1 cellular context compared by ENCODE assay signal in the genomic region with DNA sequence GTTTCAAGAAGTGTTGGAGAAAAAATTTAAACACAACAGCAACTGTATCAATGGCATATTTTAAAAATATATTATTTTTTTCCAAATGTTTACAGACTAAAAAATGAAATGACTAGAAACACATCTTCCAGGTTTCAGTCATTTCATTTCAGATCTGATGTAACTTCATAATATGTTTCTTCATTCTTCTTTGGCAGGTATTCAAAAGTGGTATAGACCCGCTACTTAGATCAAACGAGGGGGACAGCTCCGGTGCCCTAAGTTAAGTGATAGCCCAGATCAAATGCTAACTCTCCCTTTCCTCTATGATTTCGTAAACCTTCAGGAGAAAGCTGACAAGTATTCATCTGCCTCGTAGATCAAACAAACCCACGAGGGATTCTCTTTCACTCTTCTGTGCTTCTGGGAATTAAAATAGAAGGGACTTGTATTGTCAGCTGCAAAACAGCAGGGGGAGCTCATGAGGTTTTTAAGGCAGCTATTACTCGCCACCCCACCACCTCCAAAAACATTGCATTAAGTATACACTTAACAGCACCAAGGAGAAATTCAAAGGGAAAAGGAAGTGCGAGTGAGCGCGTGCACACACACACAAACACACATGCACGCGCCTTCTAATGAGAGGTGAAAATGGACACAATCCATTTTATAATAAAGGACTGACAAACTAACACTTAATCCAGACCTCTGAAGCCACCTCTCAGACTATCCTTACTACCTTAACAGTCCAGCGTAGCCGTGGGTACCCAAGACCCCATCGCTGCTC.
A peak's percentile ranks its signal among the peaks of the same experiment; 100 is the strongest.
TF ChIP-seq lines count a peak whose summit lies in the region.

No MANE protein-coding gene starts in this region.

TF ChIP-seq in K562, 482 proteins besides CTCF, POLR2A, EP300 and RAD21 (continued from another document and continues in another):
- TF ChIP-seq, protein P1, sequence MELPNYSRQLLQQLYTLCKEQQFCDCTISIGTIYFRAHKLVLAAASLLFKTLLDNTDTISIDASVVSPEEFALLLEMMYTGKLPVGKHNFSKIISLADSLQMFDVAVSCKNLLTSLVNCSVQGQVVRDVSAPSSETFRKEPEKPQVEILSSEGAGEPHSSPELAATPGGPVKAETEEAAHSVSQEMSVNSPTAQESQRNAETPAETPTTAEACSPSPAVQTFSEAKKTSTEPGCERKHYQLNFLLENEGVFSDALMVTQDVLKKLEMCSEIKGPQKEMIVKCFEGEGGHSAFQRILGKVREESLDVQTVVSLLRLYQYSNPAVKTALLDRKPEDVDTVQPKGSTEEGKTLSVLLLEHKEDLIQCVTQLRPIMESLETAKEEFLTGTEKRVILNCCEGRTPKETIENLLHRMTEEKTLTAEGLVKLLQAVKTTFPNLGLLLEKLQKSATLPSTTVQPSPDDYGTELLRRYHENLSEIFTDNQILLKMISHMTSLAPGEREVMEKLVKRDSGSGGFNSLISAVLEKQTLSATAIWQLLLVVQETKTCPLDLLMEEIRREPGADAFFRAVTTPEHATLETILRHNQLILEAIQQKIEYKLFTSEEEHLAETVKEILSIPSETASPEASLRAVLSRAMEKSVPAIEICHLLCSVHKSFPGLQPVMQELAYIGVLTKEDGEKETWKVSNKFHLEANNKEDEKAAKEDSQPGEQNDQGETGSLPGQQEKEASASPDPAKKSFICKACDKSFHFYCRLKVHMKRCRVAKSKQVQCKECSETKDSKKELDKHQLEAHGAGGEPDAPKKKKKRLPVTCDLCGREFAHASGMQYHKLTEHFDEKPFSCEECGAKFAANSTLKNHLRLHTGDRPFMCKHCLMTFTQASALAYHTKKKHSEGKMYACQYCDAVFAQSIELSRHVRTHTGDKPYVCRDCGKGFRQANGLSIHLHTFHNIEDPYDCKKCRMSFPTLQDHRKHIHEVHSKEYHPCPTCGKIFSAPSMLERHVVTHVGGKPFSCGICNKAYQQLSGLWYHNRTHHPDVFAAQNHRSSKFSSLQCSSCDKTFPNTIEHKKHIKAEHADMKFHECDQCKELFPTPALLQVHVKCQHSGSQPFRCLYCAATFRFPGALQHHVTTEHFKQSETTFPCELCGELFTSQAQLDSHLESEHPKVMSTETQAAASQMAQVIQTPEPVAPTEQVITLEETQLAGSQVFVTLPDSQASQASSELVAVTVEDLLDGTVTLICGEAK (IDR thresholded peaks at IDR 0.05), result no peak
- TF ChIP-seq, protein P1 (CRISPR knock-in tag; IDR thresholded peaks at IDR 0.05), result no peak
- TF ChIP-seq ZNF717 (CRISPR knock-in tag; IDR thresholded peaks at IDR 0.05), result no peak
- TF ChIP-seq, protein P2, sequence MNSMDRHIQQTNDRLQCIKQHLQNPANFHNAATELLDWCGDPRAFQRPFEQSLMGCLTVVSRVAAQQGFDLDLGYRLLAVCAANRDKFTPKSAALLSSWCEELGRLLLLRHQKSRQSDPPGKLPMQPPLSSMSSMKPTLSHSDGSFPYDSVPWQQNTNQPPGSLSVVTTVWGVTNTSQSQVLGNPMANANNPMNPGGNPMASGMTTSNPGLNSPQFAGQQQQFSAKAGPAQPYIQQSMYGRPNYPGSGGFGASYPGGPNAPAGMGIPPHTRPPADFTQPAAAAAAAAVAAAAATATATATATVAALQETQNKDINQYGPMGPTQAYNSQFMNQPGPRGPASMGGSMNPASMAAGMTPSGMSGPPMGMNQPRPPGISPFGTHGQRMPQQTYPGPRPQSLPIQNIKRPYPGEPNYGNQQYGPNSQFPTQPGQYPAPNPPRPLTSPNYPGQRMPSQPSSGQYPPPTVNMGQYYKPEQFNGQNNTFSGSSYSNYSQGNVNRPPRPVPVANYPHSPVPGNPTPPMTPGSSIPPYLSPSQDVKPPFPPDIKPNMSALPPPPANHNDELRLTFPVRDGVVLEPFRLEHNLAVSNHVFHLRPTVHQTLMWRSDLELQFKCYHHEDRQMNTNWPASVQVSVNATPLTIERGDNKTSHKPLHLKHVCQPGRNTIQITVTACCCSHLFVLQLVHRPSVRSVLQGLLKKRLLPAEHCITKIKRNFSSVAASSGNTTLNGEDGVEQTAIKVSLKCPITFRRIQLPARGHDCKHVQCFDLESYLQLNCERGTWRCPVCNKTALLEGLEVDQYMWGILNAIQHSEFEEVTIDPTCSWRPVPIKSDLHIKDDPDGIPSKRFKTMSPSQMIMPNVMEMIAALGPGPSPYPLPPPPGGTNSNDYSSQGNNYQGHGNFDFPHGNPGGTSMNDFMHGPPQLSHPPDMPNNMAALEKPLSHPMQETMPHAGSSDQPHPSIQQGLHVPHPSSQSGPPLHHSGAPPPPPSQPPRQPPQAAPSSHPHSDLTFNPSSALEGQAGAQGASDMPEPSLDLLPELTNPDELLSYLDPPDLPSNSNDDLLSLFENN (IDR thresholded peaks at IDR 0.05; ENCODE audit: low read depth in 2 of 2, low read length in 2 of 2), result no peak
- TF ChIP-seq, protein P3, sequence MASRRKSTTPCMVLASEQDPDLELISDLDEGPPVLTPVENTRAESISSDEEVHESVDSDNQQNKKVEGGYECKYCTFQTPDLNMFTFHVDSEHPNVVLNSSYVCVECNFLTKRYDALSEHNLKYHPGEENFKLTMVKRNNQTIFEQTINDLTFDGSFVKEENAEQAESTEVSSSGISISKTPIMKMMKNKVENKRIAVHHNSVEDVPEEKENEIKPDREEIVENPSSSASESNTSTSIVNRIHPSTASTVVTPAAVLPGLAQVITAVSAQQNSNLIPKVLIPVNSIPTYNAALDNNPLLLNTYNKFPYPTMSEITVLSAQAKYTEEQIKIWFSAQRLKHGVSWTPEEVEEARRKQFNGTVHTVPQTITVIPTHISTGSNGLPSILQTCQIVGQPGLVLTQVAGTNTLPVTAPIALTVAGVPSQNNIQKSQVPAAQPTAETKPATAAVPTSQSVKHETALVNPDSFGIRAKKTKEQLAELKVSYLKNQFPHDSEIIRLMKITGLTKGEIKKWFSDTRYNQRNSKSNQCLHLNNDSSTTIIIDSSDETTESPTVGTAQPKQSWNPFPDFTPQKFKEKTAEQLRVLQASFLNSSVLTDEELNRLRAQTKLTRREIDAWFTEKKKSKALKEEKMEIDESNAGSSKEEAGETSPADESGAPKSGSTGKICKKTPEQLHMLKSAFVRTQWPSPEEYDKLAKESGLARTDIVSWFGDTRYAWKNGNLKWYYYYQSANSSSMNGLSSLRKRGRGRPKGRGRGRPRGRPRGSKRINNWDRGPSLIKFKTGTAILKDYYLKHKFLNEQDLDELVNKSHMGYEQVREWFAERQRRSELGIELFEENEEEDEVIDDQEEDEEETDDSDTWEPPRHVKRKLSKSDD (conservative IDR thresholded peaks at IDR 0.05; ENCODE audit: low read length), result no peak
- TF ChIP-seq, protein P4, sequence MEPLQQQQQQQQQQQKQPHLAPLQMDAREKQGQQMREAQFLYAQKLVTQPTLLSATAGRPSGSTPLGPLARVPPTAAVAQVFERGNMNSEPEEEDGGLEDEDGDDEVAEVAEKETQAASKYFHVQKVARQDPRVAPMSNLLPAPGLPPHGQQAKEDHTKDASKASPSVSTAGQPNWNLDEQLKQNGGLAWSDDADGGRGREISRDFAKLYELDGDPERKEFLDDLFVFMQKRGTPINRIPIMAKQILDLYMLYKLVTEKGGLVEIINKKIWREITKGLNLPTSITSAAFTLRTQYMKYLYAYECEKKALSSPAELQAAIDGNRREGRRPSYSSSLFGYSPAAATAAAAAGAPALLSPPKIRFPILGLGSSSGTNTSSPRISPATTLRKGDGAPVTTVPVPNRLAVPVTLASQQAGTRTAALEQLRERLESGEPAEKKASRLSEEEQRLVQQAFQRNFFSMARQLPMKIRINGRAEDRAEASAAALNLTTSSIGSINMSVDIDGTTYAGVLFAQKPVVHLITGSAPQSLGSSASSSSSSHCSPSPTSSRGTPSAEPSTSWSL (CRISPR knock-in tag; IDR thresholded peaks at IDR 0.05; ENCODE audit: borderline replicate concordance), result no peak
- TF ChIP-seq, protein P5, sequence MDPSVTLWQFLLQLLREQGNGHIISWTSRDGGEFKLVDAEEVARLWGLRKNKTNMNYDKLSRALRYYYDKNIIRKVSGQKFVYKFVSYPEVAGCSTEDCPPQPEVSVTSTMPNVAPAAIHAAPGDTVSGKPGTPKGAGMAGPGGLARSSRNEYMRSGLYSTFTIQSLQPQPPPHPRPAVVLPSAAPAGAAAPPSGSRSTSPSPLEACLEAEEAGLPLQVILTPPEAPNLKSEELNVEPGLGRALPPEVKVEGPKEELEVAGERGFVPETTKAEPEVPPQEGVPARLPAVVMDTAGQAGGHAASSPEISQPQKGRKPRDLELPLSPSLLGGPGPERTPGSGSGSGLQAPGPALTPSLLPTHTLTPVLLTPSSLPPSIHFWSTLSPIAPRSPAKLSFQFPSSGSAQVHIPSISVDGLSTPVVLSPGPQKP (CRISPR knock-in tag; IDR thresholded peaks at IDR 0.05), result no peak
- TF ChIP-seq CEBPG (CRISPR knock-in tag; IDR thresholded peaks at IDR 0.05), result 0 out of 2 replicates have a peak, but pooled peaks have one; percentile 8
- peak; percentile 29 to 69; a peak in 2 of 4 replicates for TF ChIP-seq CEBPG (tag; conservative IDR thresholded peaks at IDR 0.05 in 1 of 2, IDR thresholded peaks at IDR 0.05 in 1 of 2)
- no peak; the same call in 1 of the 2 replicates for TF ChIP-seq LCOR (CRISPR knock-in tag; IDR thresholded peaks at IDR 0.05)
- no peak for TF ChIP-seq ZC3H4 (CRISPR knock-in tag; IDR thresholded peaks at IDR 0.05; ENCODE audit: borderline replicate concordance)
- TF ChIP-seq CC2D1A (IDR thresholded peaks at IDR 0.05), result no peak
- TF ChIP-seq, protein P6, sequence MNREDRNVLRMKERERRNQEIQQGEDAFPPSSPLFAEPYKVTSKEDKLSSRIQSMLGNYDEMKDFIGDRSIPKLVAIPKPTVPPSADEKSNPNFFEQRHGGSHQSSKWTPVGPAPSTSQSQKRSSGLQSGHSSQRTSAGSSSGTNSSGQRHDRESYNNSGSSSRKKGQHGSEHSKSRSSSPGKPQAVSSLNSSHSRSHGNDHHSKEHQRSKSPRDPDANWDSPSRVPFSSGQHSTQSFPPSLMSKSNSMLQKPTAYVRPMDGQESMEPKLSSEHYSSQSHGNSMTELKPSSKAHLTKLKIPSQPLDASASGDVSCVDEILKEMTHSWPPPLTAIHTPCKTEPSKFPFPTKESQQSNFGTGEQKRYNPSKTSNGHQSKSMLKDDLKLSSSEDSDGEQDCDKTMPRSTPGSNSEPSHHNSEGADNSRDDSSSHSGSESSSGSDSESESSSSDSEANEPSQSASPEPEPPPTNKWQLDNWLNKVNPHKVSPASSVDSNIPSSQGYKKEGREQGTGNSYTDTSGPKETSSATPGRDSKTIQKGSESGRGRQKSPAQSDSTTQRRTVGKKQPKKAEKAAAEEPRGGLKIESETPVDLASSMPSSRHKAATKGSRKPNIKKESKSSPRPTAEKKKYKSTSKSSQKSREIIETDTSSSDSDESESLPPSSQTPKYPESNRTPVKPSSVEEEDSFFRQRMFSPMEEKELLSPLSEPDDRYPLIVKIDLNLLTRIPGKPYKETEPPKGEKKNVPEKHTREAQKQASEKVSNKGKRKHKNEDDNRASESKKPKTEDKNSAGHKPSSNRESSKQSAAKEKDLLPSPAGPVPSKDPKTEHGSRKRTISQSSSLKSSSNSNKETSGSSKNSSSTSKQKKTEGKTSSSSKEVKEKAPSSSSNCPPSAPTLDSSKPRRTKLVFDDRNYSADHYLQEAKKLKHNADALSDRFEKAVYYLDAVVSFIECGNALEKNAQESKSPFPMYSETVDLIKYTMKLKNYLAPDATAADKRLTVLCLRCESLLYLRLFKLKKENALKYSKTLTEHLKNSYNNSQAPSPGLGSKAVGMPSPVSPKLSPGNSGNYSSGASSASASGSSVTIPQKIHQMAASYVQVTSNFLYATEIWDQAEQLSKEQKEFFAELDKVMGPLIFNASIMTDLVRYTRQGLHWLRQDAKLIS (CRISPR knock-in tag; IDR thresholded peaks at IDR 0.05), result no peak
- TF ChIP-seq, protein P7, sequence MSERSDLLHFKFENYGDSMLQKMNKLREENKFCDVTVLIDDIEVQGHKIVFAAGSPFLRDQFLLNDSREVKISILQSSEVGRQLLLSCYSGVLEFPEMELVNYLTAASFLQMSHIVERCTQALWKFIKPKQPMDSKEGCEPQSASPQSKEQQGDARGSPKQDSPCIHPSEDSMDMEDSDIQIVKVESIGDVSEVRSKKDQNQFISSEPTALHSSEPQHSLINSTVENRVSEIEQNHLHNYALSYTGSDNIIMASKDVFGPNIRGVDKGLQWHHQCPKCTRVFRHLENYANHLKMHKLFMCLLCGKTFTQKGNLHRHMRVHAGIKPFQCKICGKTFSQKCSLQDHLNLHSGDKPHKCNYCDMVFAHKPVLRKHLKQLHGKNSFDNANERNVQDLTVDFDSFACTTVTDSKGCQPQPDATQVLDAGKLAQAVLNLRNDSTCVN (CRISPR knock-in tag; IDR thresholded peaks at IDR 0.05), result no peak
- TF ChIP-seq PCBP2 (IDR thresholded peaks at IDR 0.05; ENCODE audit: low read depth, low read length, poor library complexity, severe bottlenecking), result no peak
